21 cellular contexts compared by ENCODE assay signal in the genomic region with DNA sequence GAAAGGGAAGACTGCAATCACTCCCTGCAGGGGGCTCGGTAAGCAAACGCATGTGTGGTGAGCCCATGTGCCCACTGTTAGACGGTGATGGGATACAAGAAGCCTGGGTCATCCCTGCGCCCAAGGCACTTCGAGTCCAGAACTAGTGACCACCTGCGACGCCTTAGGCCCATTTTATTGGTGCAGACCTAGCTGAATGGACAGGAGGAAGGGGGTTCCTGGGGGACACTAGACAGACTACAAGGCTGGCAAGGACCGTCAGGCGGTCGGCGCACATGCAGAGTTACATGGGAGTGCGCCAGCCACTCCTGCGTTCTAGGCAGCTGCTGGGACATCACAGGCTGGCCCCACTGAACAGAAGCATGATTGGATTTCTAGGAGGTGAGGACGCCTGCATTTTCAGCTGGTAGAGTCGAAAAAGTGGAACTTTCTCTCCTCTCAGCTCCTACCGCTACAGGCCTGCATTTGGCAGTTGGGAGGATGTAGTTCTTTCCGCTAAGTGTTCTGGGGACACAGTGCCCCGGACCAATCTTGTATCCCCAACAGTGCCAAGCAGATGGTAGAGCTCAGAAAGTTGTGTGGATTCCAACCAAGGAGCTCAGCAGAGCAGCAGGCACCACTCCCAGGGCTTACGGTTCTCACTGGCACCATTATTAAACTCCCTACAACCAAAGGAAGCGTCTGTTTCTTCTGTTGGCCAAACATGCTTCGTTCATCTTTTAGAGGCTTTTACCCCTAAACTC.
"Had no signal": no experiment of that assay in that cellular context is flagged by ENCODE, and none has a peak within 500 bp of the region (broad histone marks: within the 10 kb centered on the region; RNA-seq: fewer than 3 reads in every experiment).

No MANE protein-coding gene starts in this region.

- H3K27me3 Mint-ChIP-seq: activated CD4-positive, alpha-beta memory T cell treated with anti-CD3 and anti-CD28 coated beads for 36 hours; activated CD4-positive, alpha-beta T cell treated with anti-CD3 and anti-CD28 coated beads, Interleukin-2, amount 10 ng/mL, durations not matched to agents 7 days and 5 days; activated naive CD8-positive, alpha-beta T cell treated with anti-CD3 and anti-CD28 coated beads for 36 hours had no signal

- H3K27ac ChIP-seq: brain microvascular endothelial cell, Peyer's patch, RWPE1 had no signal

- H3K4me3 Mint-ChIP-seq: activated CD4-positive, alpha-beta memory T cell treated with anti-CD3 and anti-CD28 coated beads for 36 hours; activated CD4-positive, alpha-beta T cell treated with anti-CD3 and anti-CD28 coated beads, Interleukin-2, amount 10 ng/mL, durations not matched to agents 7 days and 5 days; activated naive CD8-positive, alpha-beta T cell treated with anti-CD3 and anti-CD28 coated beads for 36 hours; activated T-cell treated with anti-CD3 and anti-CD28 coated beads, Interleukin-2, amount 50 U/mL, for 4 hours; T-helper 1 cell treated with Interleukin-12 subunit alpha and Interleukin-12 subunit beta and Interleukin-4 antibody, amounts not matched to agents 30 μg/mL and 1 μg/mL, for 36 hours had no signal

- H3K4me1 ChIP-seq: Peyer's patch had no signal

- H3K27ac Mint-ChIP-seq: activated CD4-positive, alpha-beta memory T cell treated with anti-CD3 and anti-CD28 coated beads for 36 hours; activated CD4-positive, alpha-beta T cell treated with anti-CD3 and anti-CD28 coated beads, Interleukin-2, amount 10 ng/mL, durations not matched to agents 7 days and 5 days; activated naive CD8-positive, alpha-beta T cell treated with anti-CD3 and anti-CD28 coated beads for 36 hours; T-helper 1 cell treated with Interleukin-12 subunit alpha and Interleukin-12 subunit beta and Interleukin-4 antibody, amounts not matched to agents 30 μg/mL and 1 μg/mL, for 36 hours had no signal

- DNase-seq: activated CD4-positive, alpha-beta memory T cell treated with anti-CD3 and anti-CD28 coated beads for 36 hours; activated CD4-positive, alpha-beta T cell treated with anti-CD3 and anti-CD28 coated beads, Interleukin-2, amount 10 ng/mL, durations not matched to agents 7 days and 5 days; activated CD4-positive, CD25-positive, alpha-beta regulatory T cell; activated CD8-positive, alpha-beta memory T cell treated with anti-CD3 and anti-CD28 coated beads for 24 hours; activated effector memory CD4-positive, alpha-beta T cell treated with anti-CD3 and anti-CD28 coated beads, Interleukin-2, amount 50 U/mL, for 16 hours; activated naive CD4-positive, alpha-beta T cell treated with Interleukin-2 at 50 U/mL for 16 hours; activated naive CD8-positive, alpha-beta T cell treated with anti-CD3 and anti-CD28 coated beads for 36 hours; activated T-cell treated with anti-CD3 and anti-CD28 coated beads, Interleukin-2, amount 50 U/mL, for 4 hours; brain microvascular endothelial cell; Kasumi-1; NCI-H1105 treated with DMSO at 0.1 percent for 48 hours; NCI-H1436 treated with DMSO at 0.1 percent for 48 hours; NCI-H187; NCI-H2081; NCI-H446; NCI-H524; Peyer's patch; SHP77 treated with DMSO at 0.1 percent for 48 hours; T1000 had no signal

- H3K27me3 ChIP-seq: brain microvascular endothelial cell, Peyer's patch had no signal

- H3K9me3 Mint-ChIP-seq: activated CD4-positive, alpha-beta memory T cell treated with anti-CD3 and anti-CD28 coated beads for 36 hours; activated CD4-positive, alpha-beta T cell treated with anti-CD3 and anti-CD28 coated beads, Interleukin-2, amount 10 ng/mL, durations not matched to agents 7 days and 5 days; activated naive CD8-positive, alpha-beta T cell treated with anti-CD3 and anti-CD28 coated beads for 36 hours; activated T-cell treated with anti-CD3 and anti-CD28 coated beads, Interleukin-2, amount 50 U/mL, for 4 hours; T-helper 1 cell treated with Interleukin-12 subunit alpha and Interleukin-12 subunit beta and Interleukin-4 antibody, amounts not matched to agents 30 μg/mL and 1 μg/mL, for 36 hours had no signal

- ATAC-seq: activated T-cell treated with anti-CD3 and anti-CD28 coated beads, Interleukin-2, amount 50 U/mL, for 4 hours had no signal

- H3K9me3 ChIP-seq: Peyer's patch had no signal

- H3K4me3 ChIP-seq: Peyer's patch had no signal
